ENCODE assay signal across 34 cellular contexts in the genomic region with DNA sequence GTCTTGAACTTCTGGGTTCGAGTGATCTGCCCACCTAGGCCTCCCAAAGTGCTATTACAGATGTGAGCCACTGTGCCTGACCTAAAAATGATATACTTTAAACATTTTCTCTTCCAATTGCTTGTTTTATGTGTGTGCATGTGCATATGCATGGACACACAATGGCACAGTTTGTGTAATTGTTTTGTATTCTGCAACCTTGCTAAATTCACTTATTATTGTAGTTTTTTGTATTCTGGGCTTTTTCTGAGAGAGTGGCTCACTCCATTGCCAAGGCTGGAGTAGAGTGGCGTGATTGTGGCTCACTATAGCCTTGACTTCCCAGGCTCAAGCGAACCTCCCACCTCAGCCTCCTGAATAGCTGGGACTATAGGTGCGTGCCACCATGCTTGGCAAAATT.
"Had no signal": no experiment of that assay in that cellular context is flagged by ENCODE, and none has a peak within 500 bp of the region (broad histone marks: within the 10 kb centered on the region; RNA-seq: fewer than 3 reads in every experiment).

No MANE protein-coding gene starts in this region.

- H3K4me3 ChIP-seq: coronary artery, esophagus muscularis mucosa, gastrocnemius medialis, heart left ventricle had no signal

- H3K4me3 Mint-ChIP-seq: activated B cell treated with CpG ODN at 0.5 μM for 24 hours; activated naive CD4-positive, alpha-beta T cell treated with anti-CD3 and anti-CD28 coated beads, Interleukin-2, amount 10 ng/mL, durations not matched to agents 7 days and 5 days; activated naive CD8-positive, alpha-beta T cell; activated T-cell treated with anti-CD3 and anti-CD28 coated beads, Interleukin-2, amount 50 U/mL, for 24 hours; activated T-helper 1 cell treated with anti-CD3 and anti-CD28 coated beads, Interleukin-12 subunit alpha, Interleukin-12 subunit beta, Interleukin-2, Interleukin-4 antibody, amounts not matched to agents 30 ng/mL and 10 ng/mL and 1 ng/mL, durations not matched to agents 14 hours and 24 hours and 36 hours; central memory CD8-positive, alpha-beta T cell; dendritic cell treated with granulocyte-macrophage colony-stimulating factor and Interleukin-4, amounts not matched to agents 40 ng/mL and 50 ng/mL, for 4 days; effector memory CD8-positive, alpha-beta T cell; T-helper 17 cell; T-helper 2 cell treated with Interferon-gamma antibody and Interleukin-4, amounts not matched to agents 5 μg/mL and 100 μg/mL, for 36 hours had no signal

- H3K27ac ChIP-seq: brain microvascular endothelial cell, coronary artery, esophagus muscularis mucosa, foreskin keratinocyte, gastrocnemius medialis, heart left ventricle, WERI-Rb-1 had no signal

- H3K9me3 ChIP-seq: esophagus muscularis mucosa, gastrocnemius medialis, heart left ventricle had no signal

- H3K27me3 Mint-ChIP-seq: activated B cell treated with CpG ODN at 0.5 μM for 24 hours; activated naive CD4-positive, alpha-beta T cell treated with anti-CD3 and anti-CD28 coated beads, Interleukin-2, amount 10 ng/mL, durations not matched to agents 7 days and 5 days; activated naive CD8-positive, alpha-beta T cell; activated T-cell treated with anti-CD3 and anti-CD28 coated beads, Interleukin-2, amount 50 U/mL, for 24 hours; central memory CD8-positive, alpha-beta T cell; dendritic cell treated with granulocyte-macrophage colony-stimulating factor and Interleukin-4, amounts not matched to agents 40 ng/mL and 50 ng/mL, for 4 days; effector memory CD8-positive, alpha-beta T cell; T-helper 17 cell had no signal

- H3K4me1 ChIP-seq: foreskin keratinocyte, gastrocnemius medialis had no signal

- DNase-seq: activated B cell treated with CpG ODN at 0.5 μM for 24 hours; activated CD4-positive, alpha-beta T cell treated with anti-CD3 and anti-CD28 coated beads for 48 hours; activated CD4-positive, alpha-beta T cell treated with anti-CD3 and anti-CD28 coated beads, Interleukin-2, amount 50 U/mL, for 1 hour; activated CD4-positive, alpha-beta T cell treated with anti-CD3 and anti-CD28 coated beads, Interleukin-2, amount 50 U/mL, for 48 hours; activated CD8-positive, alpha-beta memory T cell treated with anti-CD3 and anti-CD28 coated beads, Interleukin-2, amount 50 U/mL, for 48 hours; activated effector memory CD4-positive, alpha-beta T cell treated with anti-CD3 and anti-CD28 coated beads, Interleukin-2, amount 50 U/mL, for 16 hours; activated naive CD4-positive, alpha-beta T cell treated with anti-CD3 and anti-CD28 coated beads, Interleukin-2, amount 10 ng/mL, durations not matched to agents 7 days and 5 days; activated T-cell treated with anti-CD3 and anti-CD28 coated beads for 4 hours; activated T-cell treated with anti-CD3 and anti-CD28 coated beads, Interleukin-2, amount 50 U/mL, for 24 hours; amniotic stem cell; anterior cingulate cortex; brain microvascular endothelial cell; effector CD4-positive, alpha-beta T cell; effector memory CD8-positive, alpha-beta T cell; erythroblast; foreskin keratinocyte; gastrocnemius medialis; glutamatergic neuron; heart left ventricle; T-helper 1 cell; T-helper 17 cell; T1000; WERI-Rb-1 had no signal

- FAIRE-seq: astrocyte, bronchial epithelial cell had no signal

- H3K9me3 Mint-ChIP-seq: activated B cell treated with CpG ODN at 0.5 μM for 24 hours; activated naive CD4-positive, alpha-beta T cell treated with anti-CD3 and anti-CD28 coated beads, Interleukin-2, amount 10 ng/mL, durations not matched to agents 7 days and 5 days; activated T-cell treated with anti-CD3 and anti-CD28 coated beads, Interleukin-2, amount 50 U/mL, for 24 hours; activated T-helper 1 cell treated with anti-CD3 and anti-CD28 coated beads, Interleukin-12 subunit alpha, Interleukin-12 subunit beta, Interleukin-2, Interleukin-4 antibody, amounts not matched to agents 30 ng/mL and 10 ng/mL and 1 ng/mL, durations not matched to agents 14 hours and 24 hours and 36 hours; activated T-helper 2 cell treated with anti-CD3 and anti-CD28 coated beads, Interferon-gamma antibody, Interleukin-2, Interleukin-4, amounts not matched to agents 10 μg/mL and 5 μg/mL and 100 μg/mL, durations not matched to agents 14 hours and 24 hours and 36 hours; central memory CD8-positive, alpha-beta T cell; dendritic cell treated with granulocyte-macrophage colony-stimulating factor and Interleukin-4, amounts not matched to agents 40 ng/mL and 50 ng/mL, for 4 days; effector memory CD8-positive, alpha-beta T cell; T-helper 2 cell treated with Interferon-gamma antibody and Interleukin-4, amounts not matched to agents 5 μg/mL and 100 μg/mL, for 36 hours had no signal

- ATAC-seq: activated CD4-positive, CD25-positive, alpha-beta regulatory T cell treated with anti-CD3 and anti-CD28 coated beads, Interleukin-2, amount 50 U/mL, for 24 hours; effector memory CD8-positive, alpha-beta T cell; foreskin keratinocyte; gastrocnemius medialis; heart left ventricle; T-helper 17 cell had no signal

- H3K27me3 ChIP-seq: brain microvascular endothelial cell, esophagus muscularis mucosa, foreskin keratinocyte, gastrocnemius medialis, heart left ventricle had no signal

- H3K27ac Mint-ChIP-seq: activated B cell treated with CpG ODN at 0.5 μM for 24 hours; activated naive CD4-positive, alpha-beta T cell treated with anti-CD3 and anti-CD28 coated beads, Interleukin-2, amount 10 ng/mL, durations not matched to agents 7 days and 5 days; activated naive CD8-positive, alpha-beta T cell; activated T-cell treated with anti-CD3 and anti-CD28 coated beads, Interleukin-2, amount 50 U/mL, for 24 hours; activated T-helper 1 cell treated with anti-CD3 and anti-CD28 coated beads, Interleukin-12 subunit alpha, Interleukin-12 subunit beta, Interleukin-2, Interleukin-4 antibody, amounts not matched to agents 30 ng/mL and 10 ng/mL and 1 ng/mL, durations not matched to agents 14 hours and 24 hours and 36 hours; activated T-helper 2 cell treated with anti-CD3 and anti-CD28 coated beads, Interferon-gamma antibody, Interleukin-2, Interleukin-4, amounts not matched to agents 10 μg/mL and 5 μg/mL and 100 μg/mL, durations not matched to agents 14 hours and 24 hours and 36 hours; dendritic cell treated with granulocyte-macrophage colony-stimulating factor and Interleukin-4, amounts not matched to agents 40 ng/mL and 50 ng/mL, for 4 days; T-helper 17 cell; T-helper 2 cell treated with Interferon-gamma antibody and Interleukin-4, amounts not matched to agents 5 μg/mL and 100 μg/mL, for 36 hours had no signal
